ENCODE assay signal across 27 cellular contexts in the genomic region with DNA sequence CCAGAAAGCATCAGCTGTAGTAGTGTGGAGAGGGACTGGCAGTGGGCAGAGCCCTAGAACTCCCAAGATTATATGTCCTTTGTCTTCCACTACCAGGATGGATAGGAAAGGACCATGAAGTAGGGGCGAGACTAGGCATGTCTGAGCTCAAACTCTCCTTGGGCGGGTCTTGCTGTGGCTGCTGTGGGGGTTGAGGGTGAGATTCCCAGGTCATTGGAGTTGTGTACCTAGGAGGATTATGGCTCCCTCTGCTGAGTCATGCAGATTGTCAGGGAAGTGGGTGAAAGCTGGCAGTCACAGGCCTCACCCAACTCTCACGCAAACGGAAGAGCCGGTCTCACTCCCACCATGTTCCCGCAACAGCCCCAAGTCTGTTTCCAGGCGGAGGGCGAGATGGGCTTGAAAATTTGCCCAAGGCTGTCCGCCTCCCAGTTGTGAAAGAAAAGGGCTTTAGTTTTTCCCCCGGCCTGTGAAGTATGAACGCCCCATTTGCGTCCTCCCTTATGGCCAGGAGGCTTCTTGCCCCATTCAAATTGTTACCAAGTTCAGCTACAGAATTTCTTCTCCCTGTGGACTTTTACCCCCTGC.
"Had no signal": no experiment of that assay in that cellular context is flagged by ENCODE, and none has a peak within 500 bp of the region (broad histone marks: within the 10 kb centered on the region; RNA-seq: fewer than 3 reads in every experiment).

No MANE protein-coding gene starts in this region.

- DNase-seq: activated CD4-positive, alpha-beta T cell treated with anti-CD3 and anti-CD28 coated beads for 36 hours; activated CD4-positive, CD25-positive, alpha-beta regulatory T cell; activated CD8-positive, alpha-beta memory T cell treated with anti-CD3 and anti-CD28 coated beads, Interleukin-2, amount 10 ng/mL, durations not matched to agents 7 days and 5 days; activated CD8-positive, alpha-beta T cell treated with anti-CD3 and anti-CD28 coated beads, Interleukin-2, amount 10 ng/mL, durations not matched to agents 7 days and 5 days; activated naive CD4-positive, alpha-beta T cell; activated T-cell treated with anti-CD3 and anti-CD28 coated beads, Interleukin-2, amount 50 U/mL, for 48 hours; anterior cingulate cortex; dorsolateral prefrontal cortex; effector memory CD4-positive, alpha-beta T cell; kidney; stimulated activated CD4-positive, alpha-beta T cell treated with anti-CD3 and anti-CD28 coated beads, Interleukin-1b, Interleukin-23, amount 100 ng/mL, for 48 hours; stimulated activated CD4-positive, alpha-beta T cell treated with anti-CD3 and anti-CD28 coated beads, Interleukin-4, amount 100 ng/mL, for 4 hours; stimulated activated CD8-positive, alpha-beta memory T cell treated with anti-CD3 and anti-CD28 coated beads, Interleukin-4, amount 100 ng/mL, for 48 hours; stimulated activated naive CD8-positive, alpha-beta T cell treated with anti-CD3 and anti-CD28 coated beads, Interleukin-15, amount 100 ng/mL, for 72 hours; T-helper 2 cell had no signal

- H3K27ac Mint-ChIP-seq: activated CD4-positive, alpha-beta T cell treated with anti-CD3 and anti-CD28 coated beads for 36 hours; activated CD8-positive, alpha-beta memory T cell treated with anti-CD3 and anti-CD28 coated beads, Interleukin-2, amount 10 ng/mL, durations not matched to agents 7 days and 5 days; activated CD8-positive, alpha-beta T cell treated with anti-CD3 and anti-CD28 coated beads, Interleukin-2, amount 10 ng/mL, durations not matched to agents 7 days and 5 days; activated naive CD4-positive, alpha-beta T cell treated with anti-CD3 and anti-CD28 coated beads, Interleukin-2, amount 50 U/mL, for 72 hours; memory B cell; nephron; stimulated activated memory B cell treated with anti-CD40 and anti-IgM and Interleukin-4, amounts not matched to agents 10 μg/mL and 1 μg/mL and 100 μg/mL, for 72 hours; stimulated activated naive CD8-positive, alpha-beta T cell treated with anti-CD3 and anti-CD28 coated beads, Interleukin-15, amount 100 ng/mL, for 72 hours; type B pancreatic cell had no signal

- H3K27me3 ChIP-seq: cardiac muscle cell, dorsolateral prefrontal cortex, gastroesophageal sphincter, hepatocyte, neutrophil, vagina had no signal

- H3K27ac ChIP-seq: cardiac muscle cell, coronary artery, dorsolateral prefrontal cortex, gastroesophageal sphincter, hepatocyte, neutrophil, vagina had no signal

- H3K27me3 Mint-ChIP-seq: activated CD4-positive, alpha-beta T cell treated with anti-CD3 and anti-CD28 coated beads for 36 hours; activated CD8-positive, alpha-beta memory T cell treated with anti-CD3 and anti-CD28 coated beads, Interleukin-2, amount 10 ng/mL, durations not matched to agents 7 days and 5 days; memory B cell; stimulated activated memory B cell treated with anti-CD40 and anti-IgM and Interleukin-4, amounts not matched to agents 10 μg/mL and 1 μg/mL and 100 μg/mL, for 72 hours; stimulated activated naive CD8-positive, alpha-beta T cell treated with anti-CD3 and anti-CD28 coated beads, Interleukin-15, amount 100 ng/mL, for 72 hours; type B pancreatic cell had no signal

- H3K9me3 ChIP-seq: gastroesophageal sphincter, neutrophil, vagina had no signal

- H3K4me3 Mint-ChIP-seq: activated CD4-positive, alpha-beta T cell treated with anti-CD3 and anti-CD28 coated beads for 36 hours; activated CD8-positive, alpha-beta memory T cell treated with anti-CD3 and anti-CD28 coated beads, Interleukin-2, amount 10 ng/mL, durations not matched to agents 7 days and 5 days; activated CD8-positive, alpha-beta T cell treated with anti-CD3 and anti-CD28 coated beads, Interleukin-2, amount 10 ng/mL, durations not matched to agents 7 days and 5 days; memory B cell; nephron; stimulated activated memory B cell treated with anti-CD40 and anti-IgM and Interleukin-4, amounts not matched to agents 10 μg/mL and 1 μg/mL and 100 μg/mL, for 72 hours; stimulated activated naive CD8-positive, alpha-beta T cell treated with anti-CD3 and anti-CD28 coated beads, Interleukin-15, amount 100 ng/mL, for 72 hours; type B pancreatic cell had no signal

- H3K36me3 ChIP-seq: cardiac muscle cell, gastroesophageal sphincter, neutrophil, vagina had no signal

- H3K4me3 ChIP-seq: cardiac muscle cell, coronary artery, dorsolateral prefrontal cortex, gastroesophageal sphincter, hepatocyte, smooth muscle cell, vagina had no signal

- H3K4me1 ChIP-seq: gastroesophageal sphincter, vagina had no signal

- ATAC-seq: activated CD4-positive, alpha-beta T cell treated with anti-CD3 and anti-CD28 coated beads for 36 hours; activated CD8-positive, alpha-beta memory T cell treated with anti-CD3 and anti-CD28 coated beads, Interleukin-2, amount 10 ng/mL, durations not matched to agents 7 days and 5 days; activated CD8-positive, alpha-beta T cell treated with anti-CD3 and anti-CD28 coated beads, Interleukin-2, amount 10 ng/mL, durations not matched to agents 7 days and 5 days; activated naive CD4-positive, alpha-beta T cell treated with anti-CD3 and anti-CD28 coated beads, Interleukin-2, amount 50 U/mL, for 72 hours; gastroesophageal sphincter; stimulated activated memory B cell treated with anti-CD40 and anti-IgM and Interleukin-4, amounts not matched to agents 10 μg/mL and 1 μg/mL and 100 μg/mL, for 72 hours; stimulated activated naive CD8-positive, alpha-beta T cell treated with anti-CD3 and anti-CD28 coated beads, Interleukin-15, amount 100 ng/mL, for 72 hours had no signal

- H3K4me1 Mint-ChIP-seq: activated CD4-positive, alpha-beta T cell treated with anti-CD3 and anti-CD28 coated beads for 36 hours; memory B cell; nephron; stimulated activated memory B cell treated with anti-CD40 and anti-IgM and Interleukin-4, amounts not matched to agents 10 μg/mL and 1 μg/mL and 100 μg/mL, for 72 hours; stimulated activated naive CD8-positive, alpha-beta T cell treated with anti-CD3 and anti-CD28 coated beads, Interleukin-15, amount 100 ng/mL, for 72 hours had no signal
